Comparison of ENCODE assay signal across 10 cellular contexts in genomic region chr6:219641-220198, GRCh38.
DNase-seq lines count a peak whose midpoint lies in the region; ATAC-seq, FAIRE-seq and TF ChIP-seq lines count a peak whose summit lies in the region.
"Had no signal": no experiment of that assay in that cellular context is flagged by ENCODE, and none has a peak within 500 bp of the region (broad histone marks: within the 10 kb centered on the region; RNA-seq: fewer than 3 reads in every experiment).

No MANE protein-coding gene starts in this region.

- no peak for FAIRE-seq in HTR-8/SVneo (lab: Jason Lieb, UNC)
- FAIRE-seq: TTC549 had no signal

- DNase-seq in ACHN = peak; percentile 53
- DNase-seq in HTR-8/SVneo (ENCODE audit: insufficient read length, low spot score) = peak; percentile 52
- peak; percentile 51 for DNase-seq in astrocyte of the spinal cord (ENCODE audit: low read depth, low spot score)
- peak; percentile 41 to 91 for DNase-seq in lower leg skin (ENCODE audit: low spot score in 2 of 2)
- no peak for DNase-seq in stimulated activated naive CD4-positive, alpha-beta T cell treated with Interleukin-2 at 50 U/mL for 16 hours (lab: John Stamatoyannopoulos, UW)
- no peak for DNase-seq in T1000 (lab: John Stamatoyannopoulos, UW)
- DNase-seq: COR-L47 had no signal

- no peak for TF ChIP-seq POLR2A in lower leg skin (IDR thresholded peaks at IDR 0.05)

- intact Hi-C loops in lower leg skin (cut with DNase I; ENCODE audit: low total_unique reads) = no loop called here

- in situ Hi-C loops in ACHN (cut with HindIII; ENCODE audit: low pct_ligation_motif_present, low pct_unique_long_range_greater_than_20kb, low sequenced_read_pairs) (no loop called here), astrocyte of the spinal cord (cut with HindIII; ENCODE audit: low sequenced_read_pairs) (no loop called here)

- no peak overlapping the region for H3K4me3 ChIP-seq in astrocyte of the spinal cord (ENCODE audit: low read depth, low read length)
- no peak overlapping the region for H3K4me3 ChIP-seq in lower leg skin (ENCODE audit: low read depth, poor library complexity, severe bottlenecking)

- TF ChIP-seq CTCF in astrocyte of the spinal cord (IDR thresholded peaks at IDR 0.05; ENCODE audit: low read depth, low read length) = no peak
- no peak for TF ChIP-seq CTCF in lower leg skin (IDR thresholded peaks at IDR 0.05)

- ATAC-seq in HG02884 (IDR thresholded peaks at IDR 0.05; ENCODE audit: unreplicated experiment) (no peak), GM21576 (IDR thresholded peaks at IDR 0.05; ENCODE audit: unreplicated experiment) (no peak)

- WGBS in lower leg skin, 2 donors = 62 to 77% methylated on average over 17 of the region's 17 CpGs

Comparison
In these comparisons a context has a peak if more than half of its experiments do, and no peak if none do; other contexts are left out.
1. DNase-seq: peak in ACHN (single experiment), HTR-8/SVneo (single experiment), astrocyte of the spinal cord (single experiment) and lower leg skin (2 of 2); none in stimulated activated naive CD4-positive, alpha-beta T cell treated with Interleukin-2 at 50 U/mL for 16 hours (single experiment) and T1000 (single experiment).